ENCODE assay signal across 8 cellular contexts in genomic region chr1:75785964-75786853, GRCh38. TPM values are rescaled to one million over a fixed set of nuclear protein-coding genes. Genes with fewer than 3 reads are reported as not detected.
DNase-seq lines count a peak whose midpoint lies in the region; ATAC-seq, FAIRE-seq and TF ChIP-seq lines count a peak whose summit lies in the region.

TSS of gene RABGGTB (plus strand) at chr1:75786256. CDS start at chr1:75786272, 16 bp downstream.

- ATAC-seq in GM21526 (IDR thresholded peaks at IDR 0.05; ENCODE audit: low FRiP score, unreplicated experiment), result peak; percentile 68

- H3K9me2 ChIP-seq in OCI-LY7 (ENCODE audit: insufficient read depth, low read length), result no peaks in the 10 kb centered on the region

- no peaks in the 10 kb centered on the region for H3K9me1 ChIP-seq in endothelial cell of umbilical vein (replicated peaks; ENCODE audit: control insufficient read depth, extremely low read depth, insufficient read depth, low read length)

- peak within 1 kb of the TSS; percentile 98 for H3K9ac ChIP-seq in endothelial cell of umbilical vein (replicated peaks; ENCODE audit: extremely low read depth, insufficient read depth, low read length)

- POLR2A ChIA-PET in OCI-LY7 (lab: Charles Lee) (interaction anchor here (0.7 to 4.8 kb wide), 14 partner anchors 9 to 468 kb away, joined by 3 to 74 read pairs (median 4); partner anchors contain the start of genes ACADM and MSH4), endothelial cell of umbilical vein (lab: Charles Lee) (interaction anchor here (0.6 to 1.0 kb wide), 5 partner anchors 10 to 171 kb away, joined by 3 to 4 read pairs (median 3); partner anchors contain the start of gene MSH4)

- TF ChIP-seq POLR2A in endothelial cell of umbilical vein (IDR thresholded peaks at IDR 0.05; ENCODE audit: low read depth, low read length), result peak; percentile 100

- H3K4me3 ChIP-seq in OCI-LY7 (ENCODE audit: low read depth, low read length, poor library complexity, severe bottlenecking) (peak within 1 kb of the TSS; percentile 93), endothelial cell of umbilical vein (replicated peaks in 1 of 3; ENCODE audit: insufficient read depth in 1 of 3, low read depth in 1 of 3, low read length in 3 of 3) (peak within 1 kb of the TSS; percentile 62 to 99 (median 96))

- no peak for TF ChIP-seq CTCF in D721Med (IDR thresholded peaks at IDR 0.05; ENCODE audit: insufficient read depth, missing control alignments)
- TF ChIP-seq CTCF in OCI-LY7 (conservative IDR thresholded peaks at IDR 0.05; ENCODE audit: low read length), result no peak
- no peak for TF ChIP-seq CTCF in endothelial cell of umbilical vein (IDR thresholded peaks at IDR 0.05; ENCODE audit: extremely low read depth in 1 of 2, insufficient read depth in 1 of 2, low read depth in 1 of 2, low read length in 2 of 2)

- H3K4me2 ChIP-seq in OCI-LY7 (ENCODE audit: low read length) (peak within 1 kb of the TSS; percentile 100), endothelial cell of umbilical vein (ENCODE audit: insufficient read depth, low read length) (peak within 1 kb of the TSS; percentile 94)

- H3K9me3 ChIP-seq in OCI-LY7 (ENCODE audit: low read length), result no peaks in the 10 kb centered on the region
- H3K9me3 ChIP-seq in endothelial cell of umbilical vein (replicated peaks; ENCODE audit: control insufficient read depth, insufficient read depth, low read length), result no peaks in the 10 kb centered on the region

- H3K27ac ChIP-seq in OCI-LY7 (ENCODE audit: low read depth, low read length, poor library complexity, severe bottlenecking) (peak within 1 kb of the TSS; percentile 94), endothelial cell of umbilical vein (ENCODE audit: insufficient read depth, low read depth, low read length) (peak within 1 kb of the TSS; percentile 83)

- H3K4me1 ChIP-seq in OCI-LY7 (ENCODE audit: insufficient read depth, low read length, poor library complexity, severe bottlenecking), result peaks cover 41% of the 10 kb centered on the region
- H3K4me1 ChIP-seq in endothelial cell of umbilical vein (ENCODE audit: control insufficient read depth, extremely low read depth, insufficient read depth, low read length), result peaks cover 33% of the 10 kb centered on the region

- CTCF ChIA-PET in OCI-LY7 (lab: Charles Lee; ENCODE audit: unreplicated experiment) (no interaction called here), endothelial cell of umbilical vein (lab: Charles Lee) (interaction anchor here (0.7 to 1.6 kb wide), 4 partner anchors 13 to 553 kb away, joined by 4 to 8 read pairs (median 6); no protein-coding TSS in a partner anchor)

- dilution Hi-C loops in endothelial cell of umbilical vein (cut with MboI; ENCODE audit: extremely low pct_ligation_motif_present, low sequenced_read_pairs), result no loop called here

- peak; percentile 63 for DNase-seq in D721Med (ENCODE audit: insufficient read length, low spot score)
- peak; percentile 64 for DNase-seq in HuH-7.5 (ENCODE audit: low spot score)
- DNase-seq in OCI-LY7 (ENCODE audit: low spot score), result peak; percentile 98
- DNase-seq in activated T-cell treated with anti-CD3 and anti-CD28 coated beads for 1 hour (ENCODE audit: low read depth), result peak; percentile 90
- DNase-seq in endothelial cell of umbilical vein (ENCODE audit: low read depth, low spot score), result peak; percentile 99
- peak; percentile 95 for DNase-seq in midbrain (lab: John Stamatoyannopoulos, UW)
- DNase-seq in stimulated activated CD8-positive, alpha-beta memory T cell treated with anti-CD3 and anti-CD28 coated beads, Interleukin-2, amount 100 ng/mL, for 1 hour (ENCODE audit: low read depth in 2 of 2), result peak; percentile 85 to 87

- intact Hi-C loops in OCI-LY7 (cut with micrococcal nuclease; ENCODE audit: unreplicated experiment) (loop anchor here (1.0 to 5.0 kb wide), 2 partner anchors 62 to 506 kb away; partner anchors contain the start of gene ACADM), endothelial cell of umbilical vein (cut with micrococcal nuclease) (loop anchor here (1.0 to 5.0 kb wide), 6 partner anchors 21 to 1053 kb away; partner anchors contain the start of genes ACADM, CRYZ and TYW3)

- peaks cover 51% of the 10 kb centered on the region for H3K36me3 ChIP-seq in OCI-LY7 (ENCODE audit: insufficient read depth, low read length)
- H3K36me3 ChIP-seq in endothelial cell of umbilical vein (ENCODE audit: control insufficient read depth in 2 of 2, extremely low read depth in 1 of 2, insufficient read depth in 2 of 2, low read length in 2 of 2), result peaks cover 7 to 8% of the 10 kb centered on the region in 2 experiments

- H2AFZ ChIP-seq in OCI-LY7 (ENCODE audit: low read length), result no peak within 1 kb of the TSS; the same call in 1 of the 2 replicates
- H2AFZ ChIP-seq in endothelial cell of umbilical vein (ENCODE audit: low read depth, low read length), result peak within 1 kb of the TSS; percentile 97

- BruUV-seq in OCI-LY7 (replicated peaks; lab: Mats Ljungman, UMichigan), result TSS peak; percentile 79
- TSS peak; percentile 60 for BruUV-seq in endothelial cell of umbilical vein (replicated peaks; lab: Mats Ljungman, UMichigan)

- peaks cover 45% of the 10 kb centered on the region for H4K20me1 ChIP-seq in OCI-LY7 (ENCODE audit: insufficient read depth, low read length)
- H4K20me1 ChIP-seq in endothelial cell of umbilical vein (replicated peaks; ENCODE audit: control insufficient read depth, extremely low read depth, insufficient read depth, low read length), result peaks cover 3% of the 10 kb centered on the region

- no peak for FAIRE-seq in D721Med (lab: Jason Lieb, UNC)
- FAIRE-seq in endothelial cell of umbilical vein (lab: Jason Lieb, UNC), result peak; percentile 94

- H3K79me2 ChIP-seq in OCI-LY7 (ENCODE audit: insufficient read depth, low read depth, low read length) (peaks cover 66% of the 10 kb centered on the region), endothelial cell of umbilical vein (ENCODE audit: control insufficient read depth, insufficient read depth, low read length) (peaks cover 51% of the 10 kb centered on the region)

- H3K27me3 ChIP-seq in endothelial cell of umbilical vein (ENCODE audit: control insufficient read depth in 2 of 2, insufficient read depth in 2 of 2, low read length in 2 of 2), result no peaks in the 10 kb centered on the region

TF ChIP-seq in endothelial cell of umbilical vein, 7 proteins besides CTCF, POLR2A, EP300 and RAD21:
- no peak for TF ChIP-seq FOS (IDR thresholded peaks at IDR 0.05; ENCODE audit: borderline replicate concordance, insufficient read depth, low read length)
- TF ChIP-seq MYC (IDR thresholded peaks at IDR 0.05; ENCODE audit: low read depth, low read length), result peak; percentile 98
- TF ChIP-seq MAX (IDR thresholded peaks at IDR 0.05; ENCODE audit: insufficient read depth, insufficient read length), result peak; percentile 92
- peak; percentile 99 for TF ChIP-seq POLR2AphosphoS5 (IDR thresholded peaks at IDR 0.05; ENCODE audit: insufficient read depth, low read depth, low read length)
- TF ChIP-seq EZH2 (IDR thresholded peaks at IDR 0.05; ENCODE audit: borderline replicate concordance, low read depth, low read length, severe bottlenecking), result no peak
TF ChIP-seq in endothelial cell of umbilical vein: peak in this region for 3.

RNA-seq across cellular contexts. Expression of gene RABGGTB, which starts in this region (rescaled TPM):
- 128 and 132 TPM in 2 replicates for total RNA-seq in OCI-LY7 (2014; rRNA removed; shearing (Covaris generic))
- total RNA-seq in OCI-LY7 (2022) (144 and 165 TPM in 2 replicates), endothelial cell of umbilical vein (103 and 114 TPM in 2 replicates)
- 51.4 and 78.2 TPM in 2 replicates for polyA plus RNA-seq in endothelial cell of umbilical vein
- polyA plus RNA-seq in endothelial cell of umbilical vein (2011; cell fraction: cytosol; rRNA removed), result 55.7 and 56.9 TPM in 2 replicates
- polyA plus RNA-seq in endothelial cell of umbilical vein (2011; cell fraction: nucleus; rRNA removed), result 237 and 375 TPM in 2 replicates
- polyA plus RNA-seq in endothelial cell of umbilical vein (2012), result 125 and 132 TPM in 2 replicates
- polyA minus RNA-seq in endothelial cell of umbilical vein, result 97.6 and 132 TPM in 2 replicates
- polyA minus RNA-seq in endothelial cell of umbilical vein (2011; cell fraction: cytosol; rRNA and poly(A)+ RNA removed), result 72.2 TPM
- polyA minus RNA-seq in endothelial cell of umbilical vein (2011; cell fraction: nucleus; rRNA and poly(A)+ RNA removed), result 180 and 255 TPM in 2 replicates

Comparison
In these comparisons a context has a peak if more than half of its experiments do, and no peak if none do; other contexts are left out.
1. Peak in every context shown above with its lines: DNase-seq, ATAC-seq, H3K4me3 ChIP-seq and H3K27ac ChIP-seq.